Comparison of ENCODE assay signal across 8 cellular contexts in genomic region chr3:37993067-37993809, GRCh38. TPM values are rescaled to one million over a fixed set of nuclear protein-coding genes. Genes with fewer than 3 reads are reported as not detected.
A peak's percentile ranks its signal among the peaks of the same experiment; 100 is the strongest.
DNase-seq lines count a peak whose midpoint lies in the region; ATAC-seq, FAIRE-seq and TF ChIP-seq lines count a peak whose summit lies in the region.

No MANE protein-coding gene starts in this region.

- peak overlapping the region; percentile 92 for H3K27ac ChIP-seq in DND-41 (ENCODE audit: low read length)
- H3K27ac ChIP-seq in Peyer's patch: peak overlapping the region; percentile 82 to 97 (median 88)
- peak overlapping the region; percentile 68 to 85 (median 74) for H3K27ac ChIP-seq in esophagus muscularis mucosa (replicated peaks in 1 of 4)
- peak overlapping the region; percentile 22 for H3K27ac ChIP-seq in parathyroid adenoma

- H2AFZ ChIP-seq in DND-41 (ENCODE audit: low read depth, low read length) (peak overlapping the region; percentile 94), parathyroid adenoma (peak overlapping the region; percentile 99)

- WGBS in esophagus muscularis mucosa: 81% methylated on average over 10 of the region's 14 CpGs

- H3K79me2 ChIP-seq in DND-41 (ENCODE audit: insufficient read depth, low read length) (peaks cover 18% of the 10 kb centered on the region), parathyroid adenoma (no peaks in the 10 kb centered on the region)

- no peak for TF ChIP-seq EP300 in esophagus muscularis mucosa (IDR thresholded peaks at IDR 0.05)

- TF ChIP-seq CTCF in DND-41 (IDR thresholded peaks at IDR 0.05; ENCODE audit: borderline replicate concordance, extremely low read depth, low read length, poor library complexity, severe bottlenecking) (no peak), Peyer's patch (IDR thresholded peaks at IDR 0.05) (no peak), esophagus muscularis mucosa (IDR thresholded peaks at IDR 0.05) (no peak), parathyroid adenoma (IDR thresholded peaks at IDR 0.05) (no peak)

- intact Hi-C loops in esophagus muscularis mucosa (cut with DNase I): no loop called here

- H3K27me3 ChIP-seq in DND-41 (ENCODE audit: insufficient read depth, low read length, poor library complexity) (no peaks in the 10 kb centered on the region), Peyer's patch (no peaks in the 10 kb centered on the region), esophagus muscularis mucosa (no peaks in the 10 kb centered on the region), parathyroid adenoma (ENCODE audit: control insufficient read depth, insufficient read depth, low read length) (no peaks in the 10 kb centered on the region)

- DNase-seq in DND-41: no peak
- DNase-seq in Peyer's patch: peak in 1 of 3 donors; percentile 61
- DNase-seq in esophagus muscularis mucosa (ENCODE audit: extremely low spot score): no peak
- no peak for DNase-seq in GM12891 (ENCODE audit: insufficient read length, low spot score)
- no peak for DNase-seq in urothelium cell line (ENCODE audit: low spot score)
- no peak for DNase-seq in ureter (ENCODE audit: low spot score)

- H3K36me3 ChIP-seq in DND-41 (ENCODE audit: insufficient read depth, low read length): peaks cover 31% of the 10 kb centered on the region
- H3K36me3 ChIP-seq in Peyer's patch: peaks cover 0 to 24% (median 0%) of the 10 kb centered on the region in 3 donors
- H3K36me3 ChIP-seq in esophagus muscularis mucosa: no peaks in the 10 kb centered on the region
- no peaks in the 10 kb centered on the region for H3K36me3 ChIP-seq in parathyroid adenoma (ENCODE audit: control insufficient read depth, insufficient read depth, low read length)

- H3K4me2 ChIP-seq in DND-41 (ENCODE audit: insufficient read depth, low read length) (peak overlapping the region; percentile 85), parathyroid adenoma (ENCODE audit: low read length) (peak overlapping the region; percentile 0)

- ATAC-seq in DND-41 (ENCODE audit: insufficient read depth, low read depth) (no peak), HG02763 (IDR thresholded peaks at IDR 0.05; ENCODE audit: unreplicated experiment) (no peak)

- peak overlapping the region; percentile 38 to 75; a peak in 3 of 4 replicates for H3K4me3 ChIP-seq in DND-41 (ENCODE audit: low read depth in 1 of 2, low read length in 2 of 2)
- peak overlapping the region; percentile 42 to 58 (median 57) for H3K4me3 ChIP-seq in Peyer's patch
- H3K4me3 ChIP-seq in esophagus muscularis mucosa: peak overlapping the region; percentile 66 to 73 (median 69)
- no peak overlapping the region for H3K4me3 ChIP-seq in parathyroid adenoma (ENCODE audit: low read depth, low read length)

- H4K20me1 ChIP-seq in DND-41 (ENCODE audit: insufficient read depth, low read length): 0 out of 2 replicates have a peak, but pooled peaks cover 5% of the 10 kb centered on the region

- TF ChIP-seq POLR2A in Peyer's patch (IDR thresholded peaks at IDR 0.05) (no peak), esophagus muscularis mucosa (IDR thresholded peaks at IDR 0.05; ENCODE audit: low read depth) (no peak), GM12891 (IDR thresholded peaks at IDR 0.05; ENCODE audit: low read depth, low read length) (no peak)

- FAIRE-seq in GM12891 (lab: Jason Lieb, UNC) (no peak), urothelium cell line (lab: Jason Lieb, UNC) (no peak)

- H3K9ac ChIP-seq in DND-41 (ENCODE audit: low read depth, low read length) (peak overlapping the region; percentile 70), parathyroid adenoma (no peak overlapping the region)

- H3K9me3 ChIP-seq in DND-41 (ENCODE audit: insufficient read depth, low read length, severe bottlenecking) (no peaks in the 10 kb centered on the region), Peyer's patch (no peaks in the 10 kb centered on the region), esophagus muscularis mucosa (no peaks in the 10 kb centered on the region), parathyroid adenoma (ENCODE audit: control insufficient read depth, low read length) (no peaks in the 10 kb centered on the region)

- H3K4me1 ChIP-seq in DND-41 (ENCODE audit: insufficient read depth, low read length) (peaks cover 30% of the 10 kb centered on the region), Peyer's patch (peaks cover 6 to 51% (median 9%) of the 10 kb centered on the region in 4 donors), esophagus muscularis mucosa (peaks cover 10 to 36% (median 28%) of the 10 kb centered on the region in 4 donors), parathyroid adenoma (no peaks in the 10 kb centered on the region)

TF ChIP-seq in GM12891, 5 proteins besides CTCF, POLR2A, EP300 and RAD21:
- TF ChIP-seq SPI1 (IDR thresholded peaks at IDR 0.05; ENCODE audit: low read depth, low read length) (no peak), POU2F2 (IDR thresholded peaks at IDR 0.05; ENCODE audit: low read depth, low read length) (no peak), TAF1 (IDR thresholded peaks at IDR 0.05; ENCODE audit: low read depth, low read length) (no peak), PAX5 (IDR thresholded peaks at IDR 0.05; ENCODE audit: insufficient read depth, low read length, severe bottlenecking) (no peak), POLR2AphosphoS5 (IDR thresholded peaks at IDR 0.05; ENCODE audit: low read depth, low read length) (no peak)

RNA-seq across cellular contexts. Expression of gene VILL, which starts 2.7 kb away (rescaled TPM):
- total RNA-seq in Peyer's patch (100 to 1,000 TPM in 3 of 4 donors, 10 to 100 TPM in 1; 59.4 to 309 (median 230) TPM), esophagus muscularis mucosa (1 to 10 TPM; 3.2 to 5.1 (median 4.4) TPM), ureter (46.4 TPM)
- 3.5 TPM for polyA plus RNA-seq in GM12891 (2012; ENCODE audit: low read depth, missing spikeins)

RNA-seq across cellular contexts. Expression of gene PLCD1, which starts 36.2 kb away (rescaled TPM):
- total RNA-seq in Peyer's patch (10 to 100 TPM; 36.6 to 47.0 (median 40.5) TPM), esophagus muscularis mucosa (10 to 100 TPM; 21.0 to 35.3 (median 28.5) TPM), ureter (93.5 TPM)
- polyA plus RNA-seq in GM12891 (2012; ENCODE audit: low read depth, missing spikeins): 2.2 TPM

RNA-seq across cellular contexts. Expression of gene DLEC1, which starts 45.8 kb away (rescaled TPM):
- 1 to 10 TPM in 1 of 4 donors, under 1 TPM in 3; 0.18 to 2.2 (median 0.75) TPM for total RNA-seq in Peyer's patch
- total RNA-seq in esophagus muscularis mucosa: under 1 TPM; 0.19 to 0.42 (median 0.37) TPM
- 0.08 TPM for polyA plus RNA-seq in GM12891 (2012; ENCODE audit: low read depth, missing spikeins)
- total RNA-seq in ureter: 5.6 TPM

Comparison
In these comparisons a context has a peak if more than half of its experiments do, and no peak if none do; other contexts are left out.
1. H3K27ac ChIP-seq: peak in every context shown above with its lines; median percentile 92 in DND-41; 88 in Peyer's patch; 74 in esophagus muscularis mucosa; 22 in parathyroid adenoma.